ENCODE assay signal across 8 cellular contexts in the genomic region with DNA sequence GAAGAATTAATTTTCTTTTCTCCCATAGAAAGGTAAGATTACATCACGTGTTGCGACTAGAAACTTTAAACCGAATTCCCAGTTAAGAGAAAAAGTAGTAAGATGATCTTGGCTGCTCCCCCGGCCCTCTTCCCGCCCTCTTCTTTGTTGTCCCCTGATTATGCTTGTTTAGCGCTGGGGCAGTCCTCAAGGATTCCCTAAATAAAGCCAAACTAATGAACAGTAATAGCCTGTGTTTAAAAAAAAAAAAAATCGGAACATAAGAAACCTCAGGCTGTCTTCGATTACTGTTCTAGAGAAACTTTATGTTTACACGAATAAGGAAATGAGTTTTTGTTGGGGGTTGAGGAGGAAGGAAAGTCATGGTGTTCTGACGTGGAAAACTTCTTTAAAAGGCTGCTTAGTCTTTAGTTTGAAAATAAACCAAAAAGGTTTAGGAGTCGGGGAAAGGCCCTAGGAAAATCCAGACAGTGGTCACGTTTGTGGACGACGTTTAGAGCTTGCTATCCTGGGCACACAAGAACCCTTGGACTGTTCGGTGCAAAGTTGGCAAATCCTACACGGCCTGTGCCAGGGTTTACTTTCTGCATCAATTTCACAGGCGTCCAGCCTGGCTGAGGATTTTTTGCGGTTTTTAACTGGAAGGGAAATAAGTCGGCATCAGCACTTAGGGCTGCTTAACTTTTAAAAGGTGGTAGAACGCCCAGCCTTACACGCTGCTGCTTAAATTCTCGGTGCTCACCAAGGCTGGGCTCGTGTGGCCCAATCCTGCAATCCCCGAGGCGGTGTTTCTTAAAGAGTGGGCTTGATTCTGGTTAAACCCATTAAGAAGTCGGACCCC. TPM values are rescaled to one million over a fixed set of nuclear protein-coding genes. Genes with fewer than 3 reads are reported as not detected.
DNase-seq lines count a peak whose midpoint lies in the region; ATAC-seq, FAIRE-seq and TF ChIP-seq lines count a peak whose summit lies in the region.

No MANE protein-coding gene starts in this region.

- H3K36me3 ChIP-seq in endothelial cell of umbilical vein (ENCODE audit: control insufficient read depth in 2 of 2, extremely low read depth in 1 of 2, insufficient read depth in 2 of 2, low read length in 2 of 2), result no peaks in the 10 kb centered on the region

- peaks cover 19% of the 10 kb centered on the region for H3K36me3 Mint-ChIP-seq in activated CD4-positive, alpha-beta memory T cell treated with anti-CD3 and anti-CD28 coated beads, Interleukin-2, amount 10 ng/mL, durations not matched to agents 7 days and 5 days (ENCODE audit: low read depth)

- no peaks in the 10 kb centered on the region for H3K9me1 ChIP-seq in endothelial cell of umbilical vein (replicated peaks; ENCODE audit: control insufficient read depth, extremely low read depth, insufficient read depth, low read length)

- peaks cover 28% of the 10 kb centered on the region for H3K4me1 Mint-ChIP-seq in activated CD4-positive, alpha-beta memory T cell treated with anti-CD3 and anti-CD28 coated beads, Interleukin-2, amount 10 ng/mL, durations not matched to agents 7 days and 5 days

- H3K27ac ChIP-seq in endothelial cell of umbilical vein (ENCODE audit: insufficient read depth, low read depth, low read length), result peak overlapping the region; percentile 70

- H2AFZ ChIP-seq in endothelial cell of umbilical vein (ENCODE audit: low read depth, low read length), result peak overlapping the region; percentile 60

- dilution Hi-C loops in endothelial cell of umbilical vein (cut with MboI; ENCODE audit: extremely low pct_ligation_motif_present, low sequenced_read_pairs), result no loop called here

- intact Hi-C loops in endothelial cell of umbilical vein (cut with micrococcal nuclease), result loop anchor here (2.0 kb wide), 2 partner anchors 62 to 356 kb away; no protein-coding TSS in a partner anchor

- peak; percentile 68 for FAIRE-seq in endothelial cell of umbilical vein (lab: Jason Lieb, UNC)

- peak overlapping the region; percentile 84 for H3K9ac ChIP-seq in endothelial cell of umbilical vein (replicated peaks; ENCODE audit: extremely low read depth, insufficient read depth, low read length)

- peak overlapping the region; percentile 96 for H3K4me3 Mint-ChIP-seq in activated CD4-positive, alpha-beta memory T cell treated with anti-CD3 and anti-CD28 coated beads, Interleukin-2, amount 10 ng/mL, durations not matched to agents 7 days and 5 days

- H3K4me3 ChIP-seq in endothelial cell of umbilical vein (replicated peaks in 1 of 3; ENCODE audit: insufficient read depth in 1 of 3, low read depth in 1 of 3, low read length in 3 of 3), result peak overlapping the region; percentile 54 to 98 (median 59)
- H3K4me3 ChIP-seq in mononuclear cell (ENCODE audit: low read length), result peak overlapping the region; percentile 58

- H3K4me1 ChIP-seq in endothelial cell of umbilical vein (ENCODE audit: control insufficient read depth, extremely low read depth, insufficient read depth, low read length) (peaks cover 29% of the 10 kb centered on the region), mononuclear cell (ENCODE audit: insufficient read depth, low read length) (peaks cover 35% of the 10 kb centered on the region)

- TSS peak; percentile 0 for BruUV-seq in endothelial cell of umbilical vein (replicated peaks; lab: Mats Ljungman, UMichigan)

- DNase-seq in EL, result peak; percentile 58
- DNase-seq in NAMALWA (ENCODE audit: low spot score), result peak; percentile 73
- peak; percentile 54 for DNase-seq in activated CD4-positive, alpha-beta memory T cell treated with anti-CD3 and anti-CD28 coated beads, Interleukin-2, amount 10 ng/mL, durations not matched to agents 7 days and 5 days
- peak; percentile 75 for DNase-seq in endothelial cell of umbilical vein (ENCODE audit: low read depth, low spot score)
- peak; percentile 42 for DNase-seq in stimulated activated naive CD8-positive, alpha-beta T cell treated with anti-CD3 and anti-CD28 coated beads, Interleukin-15, Interleukin-2, amounts not matched to agents 100 U/mL and 50 U/mL, for 24 hours
- DNase-seq in NCI-H1417 treated with DMSO at 0.1 percent for 48 hours (lab: John Stamatoyannopoulos, UW), result no peak

- H3K9me3 ChIP-seq in endothelial cell of umbilical vein (replicated peaks; ENCODE audit: control insufficient read depth, insufficient read depth, low read length) (no peaks in the 10 kb centered on the region), mononuclear cell (ENCODE audit: low read depth, low read length) (no peaks in the 10 kb centered on the region)

- H3K27me3 ChIP-seq in endothelial cell of umbilical vein (ENCODE audit: control insufficient read depth in 2 of 2, insufficient read depth in 2 of 2, low read length in 2 of 2) (no peaks in the 10 kb centered on the region), mononuclear cell (ENCODE audit: insufficient read depth, low read length) (no peaks in the 10 kb centered on the region)

- H3K4me2 ChIP-seq in endothelial cell of umbilical vein (ENCODE audit: insufficient read depth, low read length), result peak overlapping the region; percentile 89

- H3K9me3 Mint-ChIP-seq in activated CD4-positive, alpha-beta memory T cell treated with anti-CD3 and anti-CD28 coated beads, Interleukin-2, amount 10 ng/mL, durations not matched to agents 7 days and 5 days, result no peaks in the 10 kb centered on the region

- H3K27me3 Mint-ChIP-seq in activated CD4-positive, alpha-beta memory T cell treated with anti-CD3 and anti-CD28 coated beads, Interleukin-2, amount 10 ng/mL, durations not matched to agents 7 days and 5 days, result no peaks in the 10 kb centered on the region

- H3K79me2 ChIP-seq in endothelial cell of umbilical vein (ENCODE audit: control insufficient read depth, insufficient read depth, low read length), result peaks cover 36% of the 10 kb centered on the region

- H4K20me1 ChIP-seq in endothelial cell of umbilical vein (replicated peaks; ENCODE audit: control insufficient read depth, extremely low read depth, insufficient read depth, low read length), result no peaks in the 10 kb centered on the region

- CTCF ChIA-PET in activated CD4-positive, alpha-beta memory T cell treated with anti-CD3 and anti-CD28 coated beads, Interleukin-2, amount 10 ng/mL, durations not matched to agents 7 days and 5 days (lab: Charles Lee), result interaction anchor here (1.0 to 4.2 kb wide), 4 partner anchors 15 to 44 kb away, joined by 5 to 63 read pairs (median 8); partner anchors contain the start of genes HMMR and NUDCD2
- CTCF ChIA-PET in endothelial cell of umbilical vein (lab: Charles Lee), result interaction anchor here (1.4 to 1.5 kb wide), 3 partner anchors 30 to 44 kb away, joined by 5 to 15 read pairs (median 10); partner anchors contain the start of genes HMMR and NUDCD2

- peak overlapping the region; percentile 99 for H3K27ac Mint-ChIP-seq in activated CD4-positive, alpha-beta memory T cell treated with anti-CD3 and anti-CD28 coated beads, Interleukin-2, amount 10 ng/mL, durations not matched to agents 7 days and 5 days

- no peak for TF ChIP-seq POLR2A in endothelial cell of umbilical vein (IDR thresholded peaks at IDR 0.05; ENCODE audit: low read depth, low read length)

- POLR2A ChIA-PET in activated CD4-positive, alpha-beta memory T cell treated with anti-CD3 and anti-CD28 coated beads, Interleukin-2, amount 10 ng/mL, durations not matched to agents 7 days and 5 days (lab: Charles Lee), result interaction anchor here (1.1 to 9.6 kb wide), 9 partner anchors 10 to 54 kb away, joined by 3 to 418 read pairs (median 6); partner anchors contain the start of genes HMMR and NUDCD2
- POLR2A ChIA-PET in endothelial cell of umbilical vein (lab: Charles Lee), result no interaction called here

- ATAC-seq in stimulated activated naive CD8-positive, alpha-beta T cell treated with anti-CD3 and anti-CD28 coated beads, Interleukin-15, Interleukin-2, amounts not matched to agents 100 U/mL and 50 U/mL, for 24 hours, result peak; percentile 14
- no peak for ATAC-seq in GM21619 (IDR thresholded peaks at IDR 0.05; ENCODE audit: unreplicated experiment)

- no peak for TF ChIP-seq CTCF in endothelial cell of umbilical vein (IDR thresholded peaks at IDR 0.05; ENCODE audit: extremely low read depth in 1 of 2, insufficient read depth in 1 of 2, low read depth in 1 of 2, low read length in 2 of 2)

RNA-seq across cellular contexts. Expression of gene MAT2B, which starts 1.1 kb away (rescaled TPM):
- 100 to 1,000 TPM; 112 to 119 TPM for total RNA-seq in activated CD4-positive, alpha-beta memory T cell treated with anti-CD3 and anti-CD28 coated beads, Interleukin-2, amount 10 ng/mL, durations not matched to agents 7 days and 5 days
- total RNA-seq in endothelial cell of umbilical vein (93.1 and 101 TPM in 2 replicates), mononuclear cell (35.8 TPM)
- 33.9 and 41.5 TPM in 2 replicates for polyA plus RNA-seq in endothelial cell of umbilical vein
- 55.0 and 55.8 TPM in 2 replicates for polyA plus RNA-seq in endothelial cell of umbilical vein (2011; cell fraction: cytosol; rRNA removed)
- 29.6 and 42.1 TPM in 2 replicates for polyA plus RNA-seq in endothelial cell of umbilical vein (2011; cell fraction: nucleus; rRNA removed)
- polyA plus RNA-seq in endothelial cell of umbilical vein (2012), result 86.7 and 111 TPM in 2 replicates
- polyA minus RNA-seq in endothelial cell of umbilical vein, result 46.0 and 52.0 TPM in 2 replicates
- 18.8 TPM for polyA minus RNA-seq in endothelial cell of umbilical vein (2011; cell fraction: cytosol; rRNA and poly(A)+ RNA removed)
- polyA minus RNA-seq in endothelial cell of umbilical vein (2011; cell fraction: nucleus; rRNA and poly(A)+ RNA removed), result 20.0 and 24.9 TPM in 2 replicates

RNA-seq across cellular contexts. Expression of gene HMMR, which starts 43.9 kb away (rescaled TPM):
- total RNA-seq in activated CD4-positive, alpha-beta memory T cell treated with anti-CD3 and anti-CD28 coated beads, Interleukin-2, amount 10 ng/mL, durations not matched to agents 7 days and 5 days, result 10 to 100 TPM; 74.7 to 75.7 TPM
- total RNA-seq in endothelial cell of umbilical vein (26.0 and 31.0 TPM in 2 replicates), mononuclear cell (0.84 TPM)
- polyA plus RNA-seq in endothelial cell of umbilical vein, result 3.9 and 5.5 TPM in 2 replicates
- polyA plus RNA-seq in endothelial cell of umbilical vein (2011; cell fraction: cytosol; rRNA removed), result 9.5 and 11.6 TPM in 2 replicates
- 7.5 and 16.0 TPM in 2 replicates for polyA plus RNA-seq in endothelial cell of umbilical vein (2011; cell fraction: nucleus; rRNA removed)
- 9.5 and 25.6 TPM in 2 replicates for polyA plus RNA-seq in endothelial cell of umbilical vein (2012)
- polyA minus RNA-seq in endothelial cell of umbilical vein, result 3.2 and 3.3 TPM in 2 replicates
- 16.4 TPM for polyA minus RNA-seq in endothelial cell of umbilical vein (2011; cell fraction: cytosol; rRNA and poly(A)+ RNA removed)
- polyA minus RNA-seq in endothelial cell of umbilical vein (2011; cell fraction: nucleus; rRNA and poly(A)+ RNA removed), result 5.3 and 12.6 TPM in 2 replicates

RNA-seq across cellular contexts. Expression of gene NUDCD2, which starts 44.4 kb away (rescaled TPM):
- 10 to 100 TPM; 36.0 to 39.3 TPM for total RNA-seq in activated CD4-positive, alpha-beta memory T cell treated with anti-CD3 and anti-CD28 coated beads, Interleukin-2, amount 10 ng/mL, durations not matched to agents 7 days and 5 days
- total RNA-seq in endothelial cell of umbilical vein (46.9 and 50.3 TPM in 2 replicates), mononuclear cell (11.4 TPM)
- polyA plus RNA-seq in endothelial cell of umbilical vein, result 2.4 and 3.9 TPM in 2 replicates
- polyA plus RNA-seq in endothelial cell of umbilical vein (2011; cell fraction: cytosol; rRNA removed), result 6.5 and 6.8 TPM in 2 replicates
- 4.1 and 5.5 TPM in 2 replicates for polyA plus RNA-seq in endothelial cell of umbilical vein (2011; cell fraction: nucleus; rRNA removed)
- 21.8 and 24.3 TPM in 2 replicates for polyA plus RNA-seq in endothelial cell of umbilical vein (2012)
- polyA minus RNA-seq in endothelial cell of umbilical vein, result 1.7 and 4.0 TPM in 2 replicates
- polyA minus RNA-seq in endothelial cell of umbilical vein (2011; cell fraction: cytosol; rRNA and poly(A)+ RNA removed), result 7.7 TPM
- 3.3 and 5.9 TPM in 2 replicates for polyA minus RNA-seq in endothelial cell of umbilical vein (2011; cell fraction: nucleus; rRNA and poly(A)+ RNA removed)

Comparison
In these comparisons a context has a peak if more than half of its experiments do, and no peak if none do; other contexts are left out.
1. RNA of gene HMMR, which starts 43.9 kb away (total RNA-seq): 74.7 to 75.7 TPM in activated CD4-positive, alpha-beta memory T cell treated with anti-CD3 and anti-CD28 coated beads, Interleukin-2, amount 10 ng/mL, durations not matched to agents 7 days and 5 days and 26.0 to 31.0 TPM in endothelial cell of umbilical vein; 0.84 TPM in mononuclear cell (single experiment); every median in the first group is over 10 times any median in the second.